26 cellular contexts compared by ENCODE assay signal in genomic region chr11:10021563-10021962, GRCh38.
DNase-seq lines count a peak whose midpoint lies in the region; ATAC-seq, FAIRE-seq and TF ChIP-seq lines count a peak whose summit lies in the region.
"Had no signal": no experiment of that assay in that cellular context is flagged by ENCODE, and none has a peak within 500 bp of the region (broad histone marks: within the 10 kb centered on the region; RNA-seq: fewer than 3 reads in every experiment).

No MANE protein-coding gene starts in this region.

- WGBS in K562 (ENCODE audit: insufficient coverage, low coverage, missing lambda C conversion rate), result 0% methylated on average over 2 of the region's 2 CpGs

- TF ChIP-seq RAD21 in K562 (CRISPR knock-in tag; conservative IDR thresholded peaks at IDR 0.05 in 1 of 2, IDR thresholded peaks at IDR 0.05 in 1 of 2), result no peak

- POLR2A ChIA-PET in K562 (lab: Yijun Ruan, JAX), result interaction anchor here (1.3 kb wide), 1 partner anchor 11 kb away, joined by 5 read pairs; no protein-coding TSS in a partner anchor

- no peaks in the 10 kb centered on the region for H3K79me2 ChIP-seq in K562 (ENCODE audit: control insufficient read depth, insufficient read depth, low read length)

- H3K4me2 ChIP-seq in K562 (ENCODE audit: insufficient read depth, low read length), result no peak overlapping the region

- no peak overlapping the region for H3K9ac ChIP-seq in HUES6 (ENCODE audit: low read length)
- no peak overlapping the region for H3K9ac ChIP-seq in K562 (ENCODE audit: insufficient read depth in 1 of 2, low read depth in 2 of 2, low read length in 2 of 2)

- H3K4me1 ChIP-seq in HUES6 (ENCODE audit: control insufficient read depth, insufficient read depth, low read length) (peaks cover 22% of the 10 kb centered on the region), K562 (replicated peaks in 1 of 2; ENCODE audit: control insufficient read depth in 2 of 2, insufficient read depth in 2 of 2, low read length in 2 of 2) (peaks cover 0 to 3% of the 10 kb centered on the region in 2 experiments; a peak in 1 of 5 replicates)

- H3K9me3 ChIP-seq in HUES6 (ENCODE audit: control insufficient read depth, insufficient read depth, low read depth, low read length) (no peaks in the 10 kb centered on the region), K562 (replicated peaks; ENCODE audit: control insufficient read depth, insufficient read depth, low read depth, low read length) (no peaks in the 10 kb centered on the region)
- H3K9me3 ChIP-seq: tibial nerve had no signal

- peaks cover 23% of the 10 kb centered on the region for H3K4me1 Mint-ChIP-seq in mesothelial cell of epicardium
- peaks cover 0 to 2% of the 10 kb centered on the region in 2 donors for H3K4me1 Mint-ChIP-seq in stimulated activated naive B cell treated with anti-CD40 and anti-IgM and Interleukin-4, amounts not matched to agents 10 μg/mL and 1 μg/mL and 100 μg/mL, for 72 hours
- H3K4me1 Mint-ChIP-seq: nephron progenitor cell had no signal

- no peaks in the 10 kb centered on the region for H3K27me3 Mint-ChIP-seq in mesothelial cell of epicardium (ENCODE audit: low read depth)
- H3K27me3 Mint-ChIP-seq in stimulated activated naive B cell treated with anti-CD40 and anti-IgM and Interleukin-4, amounts not matched to agents 10 μg/mL and 1 μg/mL and 100 μg/mL, for 72 hours, result no peaks in the 10 kb centered on the region
- H3K27me3 Mint-ChIP-seq: brain; CD4-positive, alpha-beta T cell; stimulated activated naive CD8-positive, alpha-beta T cell treated with anti-CD3 and anti-CD28 coated beads, Interleukin-15, Interleukin-2, amounts not matched to agents 100 ng/mL and 50 ng/mL, for 24 hours had no signal

- TF ChIP-seq POLR2A in K562 (conservative IDR thresholded peaks at IDR 0.05), result no peak

- H3K27ac Mint-ChIP-seq in mesothelial cell of epicardium, result peak overlapping the region; percentile 35
- no peak overlapping the region for H3K27ac Mint-ChIP-seq in stimulated activated naive B cell treated with anti-CD40 and anti-IgM and Interleukin-4, amounts not matched to agents 10 μg/mL and 1 μg/mL and 100 μg/mL, for 72 hours
- H3K27ac Mint-ChIP-seq: brain; CD4-positive, alpha-beta T cell; nephron progenitor cell; stimulated activated naive CD8-positive, alpha-beta T cell treated with anti-CD3 and anti-CD28 coated beads, Interleukin-15, Interleukin-2, amounts not matched to agents 100 ng/mL and 50 ng/mL, for 24 hours had no signal

- no peak for FAIRE-seq in K562 (lab: Jason Lieb, UNC)
- FAIRE-seq: colon had no signal

- peaks cover 8% of the 10 kb centered on the region for H3K36me3 Mint-ChIP-seq in mesothelial cell of epicardium
- peaks cover 0 to 5% of the 10 kb centered on the region in 2 donors for H3K36me3 Mint-ChIP-seq in stimulated activated naive B cell treated with anti-CD40 and anti-IgM and Interleukin-4, amounts not matched to agents 10 μg/mL and 1 μg/mL and 100 μg/mL, for 72 hours

- no peak for ATAC-seq in K562
- no peak for ATAC-seq in HG03095 (IDR thresholded peaks at IDR 0.05; ENCODE audit: unreplicated experiment)
- ATAC-seq in HG02938 (IDR thresholded peaks at IDR 0.05; ENCODE audit: unreplicated experiment), result no peak
- no peak for ATAC-seq in stimulated activated naive B cell treated with anti-CD40 and anti-IgM and Interleukin-4, amounts not matched to agents 10 μg/mL and 1 μg/mL and 100 μg/mL, for 72 hours (replicated peaks)
- ATAC-seq: left colon had no signal

- no peaks in the 10 kb centered on the region for H3K9me3 Mint-ChIP-seq in mesothelial cell of epicardium
- H3K9me3 Mint-ChIP-seq in stimulated activated naive B cell treated with anti-CD40 and anti-IgM and Interleukin-4, amounts not matched to agents 10 μg/mL and 1 μg/mL and 100 μg/mL, for 72 hours, result no peaks in the 10 kb centered on the region
- H3K9me3 Mint-ChIP-seq: brain; CD4-positive, alpha-beta T cell; nephron progenitor cell; stimulated activated naive CD8-positive, alpha-beta T cell treated with anti-CD3 and anti-CD28 coated beads, Interleukin-15, Interleukin-2, amounts not matched to agents 100 ng/mL and 50 ng/mL, for 24 hours had no signal

- H3K27ac ChIP-seq in HUES6 (ENCODE audit: low read depth, low read length) (peak overlapping the region; percentile 37; the same call in 1 of the 2 replicates), K562 (ENCODE audit: extremely low read depth, low read depth, low read length) (no peak overlapping the region)
- H3K27ac ChIP-seq: tibial nerve had no signal

- no peaks in the 10 kb centered on the region for H3K27me3 ChIP-seq in HUES6 (ENCODE audit: control insufficient read depth, insufficient read depth, low read length)
- H3K27me3 ChIP-seq in K562 (ENCODE audit: control insufficient read depth in 2 of 2, insufficient read depth in 2 of 2, low read length in 2 of 2), result no peaks in the 10 kb centered on the region
- H3K27me3 ChIP-seq: tibial nerve had no signal

- no peak overlapping the region for H2AFZ ChIP-seq in K562 (ENCODE audit: low read depth, low read length)

- H3K4me3 ChIP-seq in HUES6 (ENCODE audit: low read depth, low read length), result no peak overlapping the region
- H3K4me3 ChIP-seq in K562, result no peak overlapping the region
- H3K4me3 ChIP-seq: tibial nerve had no signal

- H4K20me1 ChIP-seq in K562 (replicated peaks; ENCODE audit: control insufficient read depth, insufficient read depth, low read length), result no peaks in the 10 kb centered on the region

- no peaks in the 10 kb centered on the region for H3K36me3 ChIP-seq in HUES6 (ENCODE audit: control insufficient read depth, insufficient read depth, low read length)
- no peaks in the 10 kb centered on the region for H3K36me3 ChIP-seq in K562 (ENCODE audit: control insufficient read depth, insufficient read depth, low read length)
- H3K36me3 ChIP-seq: tibial nerve had no signal

- CTCF ChIA-PET in K562 (lab: Yijun Ruan, JAX; ENCODE audit: low intra/inter-chr PET ratio), result no interaction called here

- in situ Hi-C loops in K562 (cut with MboI), result no loop called here

- peak; percentile 7; the same call in 1 of the 2 replicates for TF ChIP-seq EP300 in K562 (IDR thresholded peaks at IDR 0.05; ENCODE audit: low read length)

- no peaks in the 10 kb centered on the region for H3K9me1 ChIP-seq in K562 (ENCODE audit: control insufficient read depth, insufficient read depth, low read length)

- intact Hi-C loops in K562 (cut with micrococcal nuclease), result no loop called here

- TF ChIP-seq CTCF in K562 (IDR thresholded peaks at IDR 0.05 in 2 of 3, conservative IDR thresholded peaks at IDR 0.05 in 1 of 3; ENCODE audit: insufficient read depth in 2 of 3, low read depth in 1 of 3, low read length in 3 of 3), result no peak
- TF ChIP-seq CTCF in mesothelial cell of epicardium (IDR thresholded peaks at IDR 0.05; ENCODE audit: unreplicated experiment), result no peak

- peak; percentile 89 for DNase-seq in NCI-H146 treated with DMSO at 0.1 percent for 48 hours (lab: John Stamatoyannopoulos, UW; ENCODE audit: unreplicated experiment)
- peak in 2 of 4 experiments; percentile 9 to 33 for DNase-seq in K562 (ENCODE audit: extremely low read depth in 1 of 4, low spot score in 3 of 4)
- DNase-seq in mesothelial cell of epicardium (ENCODE audit: low spot score in 2 of 2, unreplicated experiment in 2 of 2), result no peak
- no peak for DNase-seq in stimulated activated naive B cell treated with anti-CD40 and anti-IgM and Interleukin-4, amounts not matched to agents 10 μg/mL and 1 μg/mL and 100 μg/mL, for 72 hours
- DNase-seq: activated CD4-positive, alpha-beta T cell treated with anti-CD3 and anti-CD28 coated beads, Interleukin-2, amount 50 U/mL, for 4 hours; activated effector memory CD4-positive, alpha-beta T cell treated with Interleukin-2 at 50 U/mL for 16 hours; CD4-positive, alpha-beta T cell; DND-41; glutamatergic neuron; HCEC 1CT; left colon; midbrain; NCI-H1105 treated with DMSO at 0.1 percent for 48 hours; NCI-H2171; NCI-H69; nephron progenitor cell; posterior cingulate gyrus; SHP77; stimulated activated CD4-positive, alpha-beta T cell treated with anti-CD3 and anti-CD28 coated beads, Interleukin-2, amount 100 ng/mL, for 24 hours had no signal

- no TSS peak for BruUV-seq in K562 (replicated peaks; lab: Mats Ljungman, UMichigan)

- H3K4me3 Mint-ChIP-seq in mesothelial cell of epicardium, result no peak overlapping the region
- H3K4me3 Mint-ChIP-seq in stimulated activated naive B cell treated with anti-CD40 and anti-IgM and Interleukin-4, amounts not matched to agents 10 μg/mL and 1 μg/mL and 100 μg/mL, for 72 hours, result no peak overlapping the region
- H3K4me3 Mint-ChIP-seq: brain; CD4-positive, alpha-beta T cell; nephron progenitor cell; stimulated activated naive CD8-positive, alpha-beta T cell treated with anti-CD3 and anti-CD28 coated beads, Interleukin-15, Interleukin-2, amounts not matched to agents 100 ng/mL and 50 ng/mL, for 24 hours had no signal

TF ChIP-seq in K562, 482 proteins besides CTCF, POLR2A, EP300 and RAD21 (continues in another document):
- no peak for TF ChIP-seq DLX4 (CRISPR knock-in tag; IDR thresholded peaks at IDR 0.05)
- TF ChIP-seq ESRRA (IDR thresholded peaks at IDR 0.05; ENCODE audit: borderline replicate concordance, low read depth), result no peak
- TF ChIP-seq ARID1B (IDR thresholded peaks at IDR 0.05), result peak; percentile 53; the same call in 1 of the 2 replicates
- TF ChIP-seq BRF1 (IDR thresholded peaks at IDR 0.05; ENCODE audit: borderline replicate concordance, extremely low read depth, insufficient read length), result no peak
- TF ChIP-seq FOS (IDR thresholded peaks at IDR 0.05; ENCODE audit: extremely low read depth, insufficient read length), result no peak
- TF ChIP-seq SIN3B (IDR thresholded peaks at IDR 0.05; ENCODE audit: low read depth), result no peak
- no peak for TF ChIP-seq ETV1 (tag; conservative IDR thresholded peaks at IDR 0.05; ENCODE audit: low read depth)
- TF ChIP-seq TOE1 (IDR thresholded peaks at IDR 0.05; ENCODE audit: borderline replicate concordance), result no peak
- TF ChIP-seq TOE1 (CRISPR knock-in tag; IDR thresholded peaks at IDR 0.05; ENCODE audit: borderline replicate concordance, low read depth), result no peak
- peak; percentile 67; the same call in 1 of the 2 replicates for TF ChIP-seq SOX6 (IDR thresholded peaks at IDR 0.05)
- TF ChIP-seq ILF3 (IDR thresholded peaks at IDR 0.05; ENCODE audit: borderline replicate concordance), result no peak
- TF ChIP-seq CBFA2T3 (IDR thresholded peaks at IDR 0.05), result peak; percentile 73
